ENCODE assay signal across 18 cellular contexts in genomic region chr14:106269029-106269428, GRCh38.
"Had no signal": no experiment of that assay in that cellular context is flagged by ENCODE, and none has a peak within 500 bp of the region (broad histone marks: within the 10 kb centered on the region; RNA-seq: fewer than 3 reads in every experiment).

No MANE protein-coding gene starts in this region.

- H3K36me3 ChIP-seq: breast epithelium, colonic mucosa, gastroesophageal sphincter, left ventricle myocardium inferior, thyroid gland, WERI-Rb-1 had no signal

- H3K9me3 ChIP-seq: breast epithelium, colonic mucosa, gastroesophageal sphincter, left ventricle myocardium inferior, thyroid gland had no signal

- H3K27ac Mint-ChIP-seq: activated CD8-positive, alpha-beta T cell treated with anti-CD3 and anti-CD28 coated beads, Interleukin-2, amount 10 ng/mL, durations not matched to agents 7 days and 5 days; activated naive CD4-positive, alpha-beta T cell treated with anti-CD3 and anti-CD28 coated beads for 36 hours; activated naive CD8-positive, alpha-beta T cell treated with anti-CD3 and anti-CD28 coated beads, Interleukin-2, amount 10 ng/mL, durations not matched to agents 7 days and 5 days; endodermal cell; mesothelial cell of epicardium; natural killer cell; progenitor cell of endocrine pancreas had no signal

- H3K4me3 ChIP-seq: breast epithelium, colonic mucosa, dorsolateral prefrontal cortex, gastroesophageal sphincter, left ventricle myocardium inferior, thyroid gland had no signal

- ATAC-seq: gastroesophageal sphincter had no signal

- H3K27me3 Mint-ChIP-seq: progenitor cell of endocrine pancreas had no signal

- H3K4me3 Mint-ChIP-seq: activated CD8-positive, alpha-beta T cell treated with anti-CD3 and anti-CD28 coated beads, Interleukin-2, amount 10 ng/mL, durations not matched to agents 7 days and 5 days; activated naive CD4-positive, alpha-beta T cell treated with anti-CD3 and anti-CD28 coated beads for 36 hours; activated naive CD8-positive, alpha-beta T cell treated with anti-CD3 and anti-CD28 coated beads, Interleukin-2, amount 10 ng/mL, durations not matched to agents 7 days and 5 days; endodermal cell; mesothelial cell of epicardium; natural killer cell had no signal

- H3K36me3 Mint-ChIP-seq: activated naive CD8-positive, alpha-beta T cell treated with anti-CD3 and anti-CD28 coated beads, Interleukin-2, amount 10 ng/mL, durations not matched to agents 7 days and 5 days; mesothelial cell of epicardium; natural killer cell had no signal

- H3K27me3 ChIP-seq: colonic mucosa, thyroid gland had no signal

- H3K4me1 ChIP-seq: breast epithelium, colonic mucosa, gastroesophageal sphincter, left ventricle myocardium inferior, thyroid gland had no signal

- DNase-seq: amniotic stem cell, dorsolateral prefrontal cortex, endodermal cell, hypothalamus, left ventricle myocardium inferior, retina, substantia nigra, thyroid gland had no signal

- H3K4me1 Mint-ChIP-seq: endodermal cell, mesothelial cell of epicardium had no signal

- H3K9me3 Mint-ChIP-seq: activated naive CD4-positive, alpha-beta T cell treated with anti-CD3 and anti-CD28 coated beads for 36 hours; activated naive CD8-positive, alpha-beta T cell treated with anti-CD3 and anti-CD28 coated beads, Interleukin-2, amount 10 ng/mL, durations not matched to agents 7 days and 5 days; natural killer cell had no signal
